1 cellular context compared by ENCODE assay signal in the genomic region with DNA sequence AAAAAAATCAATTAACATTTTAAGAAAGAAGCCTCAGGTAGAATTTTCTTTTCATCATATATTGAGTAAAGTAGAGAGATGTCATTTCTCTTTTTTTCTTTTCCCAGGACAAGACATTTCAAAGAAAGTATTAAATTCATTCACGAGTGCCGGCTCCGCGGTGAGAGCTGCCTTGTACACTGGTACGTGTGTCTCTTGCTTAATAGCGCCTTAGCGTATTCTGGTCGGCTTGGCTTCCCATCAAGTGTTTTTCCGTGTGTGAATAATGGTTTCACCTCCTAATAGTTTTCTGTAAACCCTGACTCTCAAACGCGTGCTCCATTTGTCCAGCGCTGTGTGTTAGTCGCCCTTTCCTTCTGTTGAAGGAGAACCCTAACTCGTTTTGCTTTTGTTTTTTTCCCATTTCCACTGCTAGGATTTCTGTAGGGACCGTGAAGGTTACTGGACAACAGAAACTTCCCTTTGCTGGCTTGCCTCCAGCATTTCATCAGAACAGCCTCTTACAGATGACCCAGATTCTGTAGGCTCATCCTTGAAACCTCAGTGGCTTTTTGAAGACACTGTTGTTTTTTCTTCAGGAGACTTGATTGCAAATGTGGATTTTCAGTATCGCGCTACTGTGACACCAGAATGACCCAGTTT.
TF ChIP-seq lines count a peak whose summit lies in the region.

No MANE protein-coding gene starts in this region.

TF ChIP-seq in IMR-90, 13 proteins besides CTCF, POLR2A, EP300 and RAD21:
- no peak for TF ChIP-seq NFE2L2 (IDR thresholded peaks at IDR 0.05; ENCODE audit: low read depth, low read length)
- no peak for TF ChIP-seq FOS (IDR thresholded peaks at IDR 0.05; ENCODE audit: low read depth, low read length)
- TF ChIP-seq RCOR1 (IDR thresholded peaks at IDR 0.05; ENCODE audit: insufficient replicate concordance, low read length), result no peak
- TF ChIP-seq MAFK (IDR thresholded peaks at IDR 0.05; ENCODE audit: low read depth, low read length), result no peak
- TF ChIP-seq SMC3 (IDR thresholded peaks at IDR 0.05; ENCODE audit: low read depth, low read length), result no peak
- TF ChIP-seq MAZ (IDR thresholded peaks at IDR 0.05; ENCODE audit: borderline replicate concordance, low read depth, low read length), result no peak
- no peak for TF ChIP-seq RFX5 (IDR thresholded peaks at IDR 0.05; ENCODE audit: low read depth, low read length)
- no peak for TF ChIP-seq MXI1 (IDR thresholded peaks at IDR 0.05; ENCODE audit: borderline replicate concordance, low read depth, low read length)
- no peak for TF ChIP-seq CEBPB (IDR thresholded peaks at IDR 0.05; ENCODE audit: low read depth, low read length)
- TF ChIP-seq BHLHE40 (IDR thresholded peaks at IDR 0.05; ENCODE audit: low read depth, low read length), result no peak
- TF ChIP-seq CHD1 (IDR thresholded peaks at IDR 0.05; ENCODE audit: low read depth, low read length), result no peak
